In genomic region chr5:14155075-14155474, GRCh38 we compare ENCODE assay signal across 10 cellular contexts. TPM values are rescaled to one million over a fixed set of nuclear protein-coding genes. Genes with fewer than 3 reads are reported as not detected.
DNase-seq lines count a peak whose midpoint lies in the region; ATAC-seq, FAIRE-seq and TF ChIP-seq lines count a peak whose summit lies in the region.
"Had no signal": no experiment of that assay in that cellular context is flagged by ENCODE, and none has a peak within 500 bp of the region (broad histone marks: within the 10 kb centered on the region; RNA-seq: fewer than 3 reads in every experiment).

No MANE protein-coding gene starts in this region.

- in situ Hi-C loops in brain microvascular endothelial cell (cut with HindIII; ENCODE audit: low pct_ligation_motif_present, low sequenced_read_pairs) (no loop called here), HAP-1 (cut with MboI; ENCODE audit: low sequenced_read_pairs) (no loop called here)

- no peak for TF ChIP-seq CTCF in GM20000 (IDR thresholded peaks at IDR 0.05; ENCODE audit: extremely low read depth, missing control alignments)
- no peak for TF ChIP-seq CTCF in brain microvascular endothelial cell (IDR thresholded peaks at IDR 0.05; ENCODE audit: low read depth, low read length, missing control alignments)
- no peak for TF ChIP-seq CTCF in right lobe of liver (IDR thresholded peaks at IDR 0.05)

- FAIRE-seq in small intestine (lab: Jason Lieb, UNC) = no peak
- FAIRE-seq: islet of Langerhans had no signal

- peaks cover 22% of the 10 kb centered on the region for H3K4me1 ChIP-seq in HAP-1
- H3K4me1 ChIP-seq in small intestine (ENCODE audit: control insufficient read depth in 2 of 2, insufficient read depth in 1 of 2, low read depth in 1 of 2, low read length in 1 of 2) = peaks cover 0 to 17% of the 10 kb centered on the region in 2 donors
- peaks cover 0 to 5% (median 2%) of the 10 kb centered on the region in 4 donors for H3K4me1 ChIP-seq in right lobe of liver

- H3K4me3 ChIP-seq in brain microvascular endothelial cell (ENCODE audit: low read depth, low read length) (no peak overlapping the region), HAP-1 (no peak overlapping the region), small intestine (ENCODE audit: low read depth in 1 of 2, low read length in 2 of 2) (no peak overlapping the region), right lobe of liver (no peak overlapping the region)

- H3K27ac ChIP-seq in brain microvascular endothelial cell (peak overlapping the region; percentile 97), small intestine (ENCODE audit: low read depth in 1 of 2, low read length in 1 of 2) (no peak overlapping the region), right lobe of liver (no peak overlapping the region)

- H3K36me3 ChIP-seq in brain microvascular endothelial cell (replicated peaks) (no peaks in the 10 kb centered on the region), HAP-1 (replicated peaks) (no peaks in the 10 kb centered on the region), small intestine (ENCODE audit: control insufficient read depth in 2 of 2, insufficient read depth in 2 of 2, low read length in 2 of 2) (no peaks in the 10 kb centered on the region), right lobe of liver (no peaks in the 10 kb centered on the region)

- 70 to 82% (median 72%) methylated on average over 1 of the region's 1 CpG for WGBS in small intestine, 3 donors
- WGBS in right lobe of liver (ENCODE audit: insufficient coverage, low coverage, low lambda C conversion rate, missing lambda C conversion rate) = 45% methylated on average over 1 of the region's 1 CpG

- no peaks in the 10 kb centered on the region for H3K9me3 ChIP-seq in HAP-1
- H3K9me3 ChIP-seq in small intestine (ENCODE audit: control insufficient read depth, low read depth) = no peaks in the 10 kb centered on the region
- no peaks in the 10 kb centered on the region for H3K9me3 ChIP-seq in right lobe of liver

- DNase-seq in GF-D8 (lab: John Stamatoyannopoulos, UW) (peak; percentile 16), GM20000 (ENCODE audit: low spot score) (peak; percentile 33), brain microvascular endothelial cell (no peak), HAP-1 (ENCODE audit: low spot score in 2 of 2) (no peak), small intestine (no peak), right lobe of liver (no peak)
- no peak for DNase-seq in activated CD8-positive, alpha-beta memory T cell treated with anti-CD3 and anti-CD28 coated beads, Interleukin-2, amount 50 U/mL, for 48 hours
- DNase-seq: T-helper 9 cell had no signal

- H3K27me3 ChIP-seq in brain microvascular endothelial cell (replicated peaks) (no peaks in the 10 kb centered on the region), HAP-1 (ENCODE audit: low read depth) (no peaks in the 10 kb centered on the region), small intestine (ENCODE audit: control insufficient read depth in 2 of 2, insufficient read depth in 2 of 2, low read length in 2 of 2) (no peaks in the 10 kb centered on the region), right lobe of liver (no peaks in the 10 kb centered on the region)

- ATAC-seq in HG03196 (IDR thresholded peaks at IDR 0.05; ENCODE audit: unreplicated experiment) (peak; percentile 58), right lobe of liver (no peak)

- TF ChIP-seq POLR2A in right lobe of liver (IDR thresholded peaks at IDR 0.05) = no peak

- intact Hi-C loops in right lobe of liver (cut with DNase I) = no loop called here

RNA-seq across cellular contexts. Expression of gene TRIO, which starts 11.9 kb away (rescaled TPM):
- polyA plus RNA-seq in small intestine = 10 to 100 TPM; 13.2 to 26.6 (median 19.9) TPM
- 10 to 100 TPM; 34.7 to 63.5 (median 50.2) TPM for total RNA-seq in right lobe of liver

Comparison
In these comparisons a context has a peak if more than half of its experiments do, and no peak if none do; other contexts are left out.
1. DNase-seq: peak in GF-D8 (single experiment) and GM20000 (single experiment); none in brain microvascular endothelial cell (single experiment), HAP-1 (0 of 2), activated CD8-positive, alpha-beta memory T cell treated with anti-CD3 and anti-CD28 coated beads, Interleukin-2, amount 50 U/mL, for 48 hours (single experiment), small intestine (single experiment) and right lobe of liver (0 of 3).